1 cellular context compared by ENCODE assay signal in the genomic region with DNA sequence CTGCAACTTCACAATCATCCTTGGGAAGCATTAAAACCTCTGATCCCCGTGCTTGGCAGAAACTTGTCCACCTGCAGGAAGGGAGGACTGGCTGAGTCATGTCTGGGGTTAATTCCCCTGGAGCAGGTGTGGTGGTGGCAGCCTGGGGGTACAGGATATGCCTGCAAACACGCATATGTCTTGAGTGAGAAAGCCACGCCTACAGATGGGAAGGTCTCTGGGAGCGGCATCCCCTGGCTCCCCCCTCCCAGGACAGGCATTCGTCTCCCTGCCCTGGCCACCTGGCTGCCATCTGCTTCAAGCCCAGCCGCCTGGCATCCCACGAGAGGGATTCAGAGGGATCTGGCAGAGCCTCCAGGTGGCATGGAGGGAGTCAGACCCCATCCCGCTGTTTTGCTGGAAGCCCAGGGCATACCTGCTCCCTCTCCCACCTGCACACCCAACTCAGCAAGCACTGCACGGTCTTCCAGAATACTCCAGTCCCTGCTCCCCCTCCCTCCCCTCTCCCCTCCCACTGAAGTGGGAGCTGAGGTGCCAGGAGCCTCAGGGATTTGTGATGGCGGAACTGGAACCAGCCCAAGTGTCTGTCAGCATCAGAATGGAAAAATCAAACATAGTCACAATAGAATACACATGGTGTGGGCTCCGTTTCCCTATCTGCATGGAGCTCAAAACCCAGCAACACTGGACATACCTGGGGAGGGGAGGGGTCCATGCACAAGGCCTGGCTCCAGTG.
TF ChIP-seq lines count a peak whose summit lies in the region.

No MANE protein-coding gene starts in this region.

TF ChIP-seq in WTC11, 78 proteins besides CTCF, POLR2A, EP300 and RAD21 (continued from another document):
- TF ChIP-seq, protein P1, sequence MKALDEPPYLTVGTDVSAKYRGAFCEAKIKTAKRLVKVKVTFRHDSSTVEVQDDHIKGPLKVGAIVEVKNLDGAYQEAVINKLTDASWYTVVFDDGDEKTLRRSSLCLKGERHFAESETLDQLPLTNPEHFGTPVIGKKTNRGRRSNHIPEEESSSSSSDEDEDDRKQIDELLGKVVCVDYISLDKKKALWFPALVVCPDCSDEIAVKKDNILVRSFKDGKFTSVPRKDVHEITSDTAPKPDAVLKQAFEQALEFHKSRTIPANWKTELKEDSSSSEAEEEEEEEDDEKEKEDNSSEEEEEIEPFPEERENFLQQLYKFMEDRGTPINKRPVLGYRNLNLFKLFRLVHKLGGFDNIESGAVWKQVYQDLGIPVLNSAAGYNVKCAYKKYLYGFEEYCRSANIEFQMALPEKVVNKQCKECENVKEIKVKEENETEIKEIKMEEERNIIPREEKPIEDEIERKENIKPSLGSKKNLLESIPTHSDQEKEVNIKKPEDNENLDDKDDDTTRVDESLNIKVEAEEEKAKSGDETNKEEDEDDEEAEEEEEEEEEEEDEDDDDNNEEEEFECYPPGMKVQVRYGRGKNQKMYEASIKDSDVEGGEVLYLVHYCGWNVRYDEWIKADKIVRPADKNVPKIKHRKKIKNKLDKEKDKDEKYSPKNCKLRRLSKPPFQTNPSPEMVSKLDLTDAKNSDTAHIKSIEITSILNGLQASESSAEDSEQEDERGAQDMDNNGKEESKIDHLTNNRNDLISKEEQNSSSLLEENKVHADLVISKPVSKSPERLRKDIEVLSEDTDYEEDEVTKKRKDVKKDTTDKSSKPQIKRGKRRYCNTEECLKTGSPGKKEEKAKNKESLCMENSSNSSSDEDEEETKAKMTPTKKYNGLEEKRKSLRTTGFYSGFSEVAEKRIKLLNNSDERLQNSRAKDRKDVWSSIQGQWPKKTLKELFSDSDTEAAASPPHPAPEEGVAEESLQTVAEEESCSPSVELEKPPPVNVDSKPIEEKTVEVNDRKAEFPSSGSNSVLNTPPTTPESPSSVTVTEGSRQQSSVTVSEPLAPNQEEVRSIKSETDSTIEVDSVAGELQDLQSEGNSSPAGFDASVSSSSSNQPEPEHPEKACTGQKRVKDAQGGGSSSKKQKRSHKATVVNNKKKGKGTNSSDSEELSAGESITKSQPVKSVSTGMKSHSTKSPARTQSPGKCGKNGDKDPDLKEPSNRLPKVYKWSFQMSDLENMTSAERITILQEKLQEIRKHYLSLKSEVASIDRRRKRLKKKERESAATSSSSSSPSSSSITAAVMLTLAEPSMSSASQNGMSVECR (CRISPR knock-in tag; IDR thresholded peaks at IDR 0.05; ENCODE audit: borderline replicate concordance) = no peak
- TF ChIP-seq ZNF138 (CRISPR knock-in tag; conservative IDR thresholded peaks at IDR 0.05) (no peak), MYBL2 (CRISPR knock-in tag; IDR thresholded peaks at IDR 0.05) (no peak), SOX15 (CRISPR knock-in tag; IDR thresholded peaks at IDR 0.05) (no peak), JUN (CRISPR knock-in tag; IDR thresholded peaks at IDR 0.05) (no peak), CREM (CRISPR knock-in tag; IDR thresholded peaks at IDR 0.05) (no peak), ZNF532 (CRISPR knock-in tag; IDR thresholded peaks at IDR 0.05; ENCODE audit: borderline replicate concordance) (no peak), ATF1 (CRISPR knock-in tag; IDR thresholded peaks at IDR 0.05) (no peak), ZNF416 (CRISPR knock-in tag; IDR thresholded peaks at IDR 0.05) (no peak), MXD4 (CRISPR knock-in tag; IDR thresholded peaks at IDR 0.05; ENCODE audit: borderline replicate concordance) (no peak), ZNF396 (CRISPR knock-in tag; IDR thresholded peaks at IDR 0.05; ENCODE audit: borderline replicate concordance) (no peak)
- TF ChIP-seq, protein P2, sequence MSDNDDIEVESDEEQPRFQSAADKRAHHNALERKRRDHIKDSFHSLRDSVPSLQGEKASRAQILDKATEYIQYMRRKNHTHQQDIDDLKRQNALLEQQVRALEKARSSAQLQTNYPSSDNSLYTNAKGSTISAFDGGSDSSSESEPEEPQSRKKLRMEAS (CRISPR knock-in tag; IDR thresholded peaks at IDR 0.05) = no peak
- TF ChIP-seq, protein P3, sequence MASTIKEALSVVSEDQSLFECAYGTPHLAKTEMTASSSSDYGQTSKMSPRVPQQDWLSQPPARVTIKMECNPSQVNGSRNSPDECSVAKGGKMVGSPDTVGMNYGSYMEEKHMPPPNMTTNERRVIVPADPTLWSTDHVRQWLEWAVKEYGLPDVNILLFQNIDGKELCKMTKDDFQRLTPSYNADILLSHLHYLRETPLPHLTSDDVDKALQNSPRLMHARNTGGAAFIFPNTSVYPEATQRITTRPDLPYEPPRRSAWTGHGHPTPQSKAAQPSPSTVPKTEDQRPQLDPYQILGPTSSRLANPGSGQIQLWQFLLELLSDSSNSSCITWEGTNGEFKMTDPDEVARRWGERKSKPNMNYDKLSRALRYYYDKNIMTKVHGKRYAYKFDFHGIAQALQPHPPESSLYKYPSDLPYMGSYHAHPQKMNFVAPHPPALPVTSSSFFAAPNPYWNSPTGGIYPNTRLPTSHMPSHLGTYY (CRISPR knock-in tag; IDR thresholded peaks at IDR 0.05) = no peak
